In the genomic region with DNA sequence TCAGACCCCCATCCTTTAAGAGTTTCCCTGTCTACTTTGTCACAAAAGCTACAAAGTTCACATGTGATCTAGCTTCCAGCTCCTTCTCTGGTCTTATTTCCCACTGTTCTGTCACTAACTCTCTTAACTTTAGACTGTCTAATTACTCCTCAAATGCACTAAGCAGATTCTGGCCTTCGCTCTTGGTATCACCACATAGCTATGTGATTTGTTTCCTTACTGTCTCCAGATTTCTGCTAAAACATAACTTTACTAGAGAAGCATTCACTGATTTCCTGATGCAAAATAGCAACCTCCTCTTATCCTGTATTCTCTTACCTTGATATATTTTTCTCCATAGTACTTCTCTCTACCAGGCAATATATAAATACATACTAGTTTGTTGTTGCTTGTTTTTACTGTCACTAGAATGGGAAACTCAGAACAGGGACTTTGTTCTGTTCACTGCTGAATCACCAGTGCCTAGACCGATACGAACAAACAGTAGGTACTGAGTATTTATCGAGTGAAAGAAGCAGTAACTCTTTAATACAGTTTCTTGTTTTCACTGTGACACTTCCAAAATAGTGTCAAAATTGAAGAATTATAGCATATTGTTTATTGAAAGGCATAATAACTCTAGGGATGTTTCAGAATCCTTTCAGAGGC, we compare ENCODE assay signal across 12 cellular contexts.
DNase-seq lines count a peak whose midpoint lies in the region; ATAC-seq and TF ChIP-seq lines count a peak whose summit lies in the region.
"Had no signal": no experiment of that assay in that cellular context is flagged by ENCODE, and none has a peak within 500 bp of the region (broad histone marks: within the 10 kb centered on the region; RNA-seq: fewer than 3 reads in every experiment).

No MANE protein-coding gene starts in this region.

- intact Hi-C loops in OCI-LY7 (cut with micrococcal nuclease; ENCODE audit: unreplicated experiment), result loop anchor here (5.0 kb wide), 1 partner anchor 173 kb away; no protein-coding TSS in a partner anchor

- H3K27me3 Mint-ChIP-seq in activated CD8-positive, alpha-beta memory T cell treated with anti-CD3 and anti-CD28 coated beads, Interleukin-2, amount 10 ng/mL, durations not matched to agents 7 days and 5 days, result no peaks in the 10 kb centered on the region
- H3K27me3 Mint-ChIP-seq: activated T-cell treated with anti-CD3 and anti-CD28 coated beads, Interleukin-2, amount 50 U/mL, for 24 hours; CD4-positive, alpha-beta memory T cell had no signal

- no peaks in the 10 kb centered on the region for H3K9me3 Mint-ChIP-seq in activated CD8-positive, alpha-beta memory T cell treated with anti-CD3 and anti-CD28 coated beads, Interleukin-2, amount 10 ng/mL, durations not matched to agents 7 days and 5 days (ENCODE audit: low read depth)
- H3K9me3 Mint-ChIP-seq: activated T-cell treated with anti-CD3 and anti-CD28 coated beads, Interleukin-2, amount 50 U/mL, for 24 hours; CD4-positive, alpha-beta memory T cell had no signal

- TF ChIP-seq CTCF in OCI-LY7 (conservative IDR thresholded peaks at IDR 0.05; ENCODE audit: low read length), result no peak

- peak overlapping the region; percentile 6 for H3K56ac ChIP-seq in mesendoderm (ENCODE audit: low read length)

- DNase-seq in AG08396 (ENCODE audit: low spot score) (peak; percentile 9), M059J (ENCODE audit: low read depth) (peak; percentile 90), dermis microvascular lymphatic vessel endothelial cell (ENCODE audit: low read depth in 2 of 2) (peak; percentile 43 to 79), mesendoderm (peak; percentile 56), OCI-LY7 (ENCODE audit: low spot score) (no peak)
- DNase-seq in activated CD8-positive, alpha-beta memory T cell treated with anti-CD3 and anti-CD28 coated beads, Interleukin-2, amount 10 ng/mL, durations not matched to agents 7 days and 5 days, result no peak
- no peak for DNase-seq in stimulated activated CD4-positive, alpha-beta T cell treated with anti-CD3 and anti-CD28 coated beads, Interleukin-1b, Interleukin-23, amount 100 ng/mL, for 48 hours
- DNase-seq: activated T-cell treated with anti-CD3 and anti-CD28 coated beads, Interleukin-2, amount 50 U/mL, for 24 hours; CD4-positive, alpha-beta memory T cell; cerebellar nuclear complex; stimulated activated CD4-positive, alpha-beta T cell treated with anti-CD3 and anti-CD28 coated beads, Interleukin-12 subunit alpha, Interleukin-12 subunit beta, amount 100 ng/mL, for 4 hours had no signal

- H2BK15ac ChIP-seq in mesendoderm (replicated peaks; ENCODE audit: low read depth), result peak overlapping the region; percentile 85

- H3K4me1 Mint-ChIP-seq in activated CD8-positive, alpha-beta memory T cell treated with anti-CD3 and anti-CD28 coated beads, Interleukin-2, amount 10 ng/mL, durations not matched to agents 7 days and 5 days, result peaks cover 21% of the 10 kb centered on the region

- no peak overlapping the region for H3K4me3 Mint-ChIP-seq in activated CD8-positive, alpha-beta memory T cell treated with anti-CD3 and anti-CD28 coated beads, Interleukin-2, amount 10 ng/mL, durations not matched to agents 7 days and 5 days
- H3K4me3 Mint-ChIP-seq: activated T-cell treated with anti-CD3 and anti-CD28 coated beads, Interleukin-2, amount 50 U/mL, for 24 hours; CD4-positive, alpha-beta memory T cell had no signal

- H3K9me3 ChIP-seq in OCI-LY7 (ENCODE audit: low read length), result no peaks in the 10 kb centered on the region

- H3K9me2 ChIP-seq in OCI-LY7 (ENCODE audit: insufficient read depth, low read length), result no peaks in the 10 kb centered on the region

- H3K36me3 Mint-ChIP-seq in activated CD8-positive, alpha-beta memory T cell treated with anti-CD3 and anti-CD28 coated beads, Interleukin-2, amount 10 ng/mL, durations not matched to agents 7 days and 5 days, result peaks cover 2% of the 10 kb centered on the region
- H3K36me3 Mint-ChIP-seq: CD4-positive, alpha-beta memory T cell had no signal

- CTCF ChIA-PET in activated CD8-positive, alpha-beta memory T cell treated with anti-CD3 and anti-CD28 coated beads, Interleukin-2, amount 10 ng/mL, durations not matched to agents 7 days and 5 days (lab: Charles Lee), result interaction anchor here (1.0 to 2.4 kb wide), 2 partner anchors 136 to 173 kb away, joined by 5 to 14 read pairs; no protein-coding TSS in a partner anchor
- CTCF ChIA-PET in OCI-LY7 (lab: Charles Lee; ENCODE audit: unreplicated experiment), result no interaction called here

- H3K27ac ChIP-seq in mesendoderm (ENCODE audit: low read depth, low read length), result no peak overlapping the region
- H3K27ac ChIP-seq in OCI-LY7 (ENCODE audit: low read depth, low read length, poor library complexity, severe bottlenecking), result no peak overlapping the region

- no peak overlapping the region for H2AFZ ChIP-seq in OCI-LY7 (ENCODE audit: low read length)

- H4K20me1 ChIP-seq in OCI-LY7 (ENCODE audit: insufficient read depth, low read length), result no peaks in the 10 kb centered on the region

- H3K4me2 ChIP-seq in mesendoderm (ENCODE audit: low read length) (no peak overlapping the region), OCI-LY7 (ENCODE audit: low read length) (no peak overlapping the region)

- no peak overlapping the region for H2BK5ac ChIP-seq in mesendoderm (ENCODE audit: low read length)

- H4K8ac ChIP-seq in mesendoderm (ENCODE audit: low read depth, low read length), result no peak overlapping the region

- H3K79me1 ChIP-seq in mesendoderm (ENCODE audit: low read length), result no peaks in the 10 kb centered on the region

- H2BK120ac ChIP-seq in mesendoderm (ENCODE audit: low read depth, low read length), result no peak overlapping the region

- ATAC-seq in activated CD8-positive, alpha-beta memory T cell treated with anti-CD3 and anti-CD28 coated beads, Interleukin-2, amount 10 ng/mL, durations not matched to agents 7 days and 5 days, result no peak
- ATAC-seq in GM18870 (IDR thresholded peaks at IDR 0.05; ENCODE audit: unreplicated experiment), result no peak

- POLR2A ChIA-PET in OCI-LY7 (lab: Charles Lee), result no interaction called here

- no CpG with 5 or more reads among the region's 4 CpGs for WGBS in mesendoderm (ENCODE audit: extremely low coverage, insufficient coverage, low lambda C conversion rate)

- H3K79me2 ChIP-seq in mesendoderm (ENCODE audit: control insufficient read depth, insufficient read depth, low read length), result no peaks in the 10 kb centered on the region
- H3K79me2 ChIP-seq in OCI-LY7 (ENCODE audit: insufficient read depth, low read depth, low read length), result no peaks in the 10 kb centered on the region

- no peak overlapping the region for H3K4ac ChIP-seq in mesendoderm (ENCODE audit: low read depth, low read length)

- H3K27me3 ChIP-seq in mesendoderm (ENCODE audit: insufficient read depth, low read length, poor library complexity), result no peaks in the 10 kb centered on the region

- BruUV-seq in OCI-LY7 (replicated peaks; lab: Mats Ljungman, UMichigan), result no TSS peak

- H2AK5ac ChIP-seq in mesendoderm (ENCODE audit: low read length), result no peak overlapping the region

- H3K36me3 ChIP-seq in mesendoderm (ENCODE audit: control insufficient read depth, insufficient read depth, low read length) (no peaks in the 10 kb centered on the region), OCI-LY7 (ENCODE audit: insufficient read depth, low read length) (no peaks in the 10 kb centered on the region)

- H4K5ac ChIP-seq in mesendoderm (ENCODE audit: low read length), result no peak overlapping the region

- H3K4me3 ChIP-seq in mesendoderm (ENCODE audit: low read length) (no peak overlapping the region), OCI-LY7 (ENCODE audit: low read depth, low read length, poor library complexity, severe bottlenecking) (no peak overlapping the region)

- no peak overlapping the region for H3K23ac ChIP-seq in mesendoderm (ENCODE audit: low read length)

- H3K9ac ChIP-seq in mesendoderm (ENCODE audit: low read length), result no peak overlapping the region

- no peak overlapping the region for H3K18ac ChIP-seq in mesendoderm (ENCODE audit: low read length)

- H3K27ac Mint-ChIP-seq in activated CD8-positive, alpha-beta memory T cell treated with anti-CD3 and anti-CD28 coated beads, Interleukin-2, amount 10 ng/mL, durations not matched to agents 7 days and 5 days, result no peak overlapping the region
- H3K27ac Mint-ChIP-seq: activated T-cell treated with anti-CD3 and anti-CD28 coated beads, Interleukin-2, amount 50 U/mL, for 24 hours; CD4-positive, alpha-beta memory T cell had no signal

- no peaks in the 10 kb centered on the region for H3K4me1 ChIP-seq in mesendoderm (ENCODE audit: control insufficient read depth, low read depth, low read length)
- no peaks in the 10 kb centered on the region for H3K4me1 ChIP-seq in OCI-LY7 (ENCODE audit: insufficient read depth, low read length, poor library complexity, severe bottlenecking)

Comparison
In these comparisons a context has a peak if more than half of its experiments do, and no peak if none do; other contexts are left out.
1. DNase-seq: peak in AG08396 (single experiment), M059J (single experiment), dermis microvascular lymphatic vessel endothelial cell (2 of 2) and mesendoderm (single experiment); none in activated CD8-positive, alpha-beta memory T cell treated with anti-CD3 and anti-CD28 coated beads, Interleukin-2, amount 10 ng/mL, durations not matched to agents 7 days and 5 days (single experiment), OCI-LY7 (single experiment) and stimulated activated CD4-positive, alpha-beta T cell treated with anti-CD3 and anti-CD28 coated beads, Interleukin-1b, Interleukin-23, amount 100 ng/mL, for 48 hours (single experiment).